Comparison of ENCODE assay signal across 28 cellular contexts in the genomic region with DNA sequence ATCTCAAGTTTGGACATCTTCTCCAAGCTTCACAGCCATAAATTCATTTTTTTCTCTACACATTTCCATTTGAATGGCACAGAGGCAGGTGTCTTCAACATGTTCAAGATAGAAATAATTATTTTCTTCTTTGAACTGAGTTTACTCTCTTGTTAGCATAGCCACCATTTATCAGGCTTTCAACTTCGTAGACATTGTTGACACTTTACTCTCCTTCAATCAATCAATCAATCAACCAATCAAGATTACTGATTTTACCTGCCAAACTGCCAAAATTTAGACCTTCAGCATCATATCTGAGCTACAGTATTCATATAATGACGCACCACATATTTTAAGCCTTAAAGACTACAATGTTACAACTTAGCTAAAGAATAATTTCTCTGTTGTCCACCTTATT.
"Had no signal": no experiment of that assay in that cellular context is flagged by ENCODE, and none has a peak within 500 bp of the region (broad histone marks: within the 10 kb centered on the region; RNA-seq: fewer than 3 reads in every experiment).

No MANE protein-coding gene starts in this region.

- DNase-seq: stimulated activated CD4-positive, alpha-beta T cell treated with anti-CD3 and anti-CD28 coated beads, Interleukin-2, amount 100 ng/mL, for 48 hours; stimulated activated CD4-positive, alpha-beta T cell treated with anti-CD3 and anti-CD28 coated beads, Interleukin-4, amount 100 ng/mL, for 1 hour; stimulated activated CD4-positive, alpha-beta T cell treated with anti-CD3 and anti-CD28 coated beads, Interleukin-4, amount 100 ng/mL, for 24 hours; stimulated activated CD4-positive, alpha-beta T cell treated with anti-CD3 and anti-CD28 coated beads, Interleukin-4, amount 100 ng/mL, for 4 hours; stimulated activated CD8-positive, alpha-beta memory T cell treated with anti-CD3 and anti-CD28 coated beads, Interleukin-4, amount 100 ng/mL, for 48 hours; stimulated activated naive B cell treated with anti-CD40 and anti-IgM and Interleukin-4, amounts not matched to agents 10 μg/mL and 1 μg/mL and 100 μg/mL, for 72 hours; stimulated activated naive CD4-positive, alpha-beta T cell; stimulated activated naive CD4-positive, alpha-beta T cell treated with Interleukin-2 at 50 U/mL for 16 hours; stimulated activated naive CD8-positive, alpha-beta T cell treated with anti-CD3 and anti-CD28 coated beads, Interleukin-15, amount 100 ng/mL, for 72 hours; stimulated activated naive CD8-positive, alpha-beta T cell treated with anti-CD3 and anti-CD28 coated beads, Interleukin-15, Interleukin-2, amounts not matched to agents 100 U/mL and 50 U/mL, for 24 hours; stomach; substantia nigra; testis; thyroid gland; tibial artery; transverse colon; trophoblast cell; upper lobe of left lung; upper lobe of right lung; uterus had no signal

- H3K27ac ChIP-seq: stomach, suprapubic skin, testis, thoracic aorta, thyroid gland, tibial artery, tibial nerve, transverse colon, upper lobe of left lung, upper lobe of right lung, uterus, vagina had no signal

- H3K4me3 Mint-ChIP-seq: stimulated activated effector memory CD8-positive, alpha-beta T cell treated with anti-CD3 and anti-CD28 coated beads, Interleukin-12 subunit alpha, Interleukin-12 subunit beta, amount 100 ng/mL, for 72 hours; stimulated activated memory B cell treated with anti-CD40 and anti-IgM and Interleukin-4, amounts not matched to agents 10 μg/mL and 1 μg/mL and 100 μg/mL, for 72 hours; stimulated activated naive B cell treated with anti-CD40 and anti-IgM and Interleukin-4, amounts not matched to agents 10 μg/mL and 1 μg/mL and 100 μg/mL, for 72 hours; stimulated activated naive CD8-positive, alpha-beta T cell treated with anti-CD3 and anti-CD28 coated beads, Interleukin-15, amount 100 ng/mL, for 72 hours; stimulated activated naive CD8-positive, alpha-beta T cell treated with anti-CD3 and anti-CD28 coated beads, Interleukin-15, Interleukin-2, amounts not matched to agents 100 ng/mL and 50 ng/mL, for 24 hours; type B pancreatic cell had no signal

- H3K4me3 ChIP-seq: stomach, suprapubic skin, testis, thoracic aorta, thyroid gland, tibial artery, tibial nerve, transverse colon, upper lobe of left lung, upper lobe of right lung, uterus, vagina had no signal

- H3K36me3 ChIP-seq: stomach, suprapubic skin, thoracic aorta, thyroid gland, tibial artery, tibial nerve, transverse colon, upper lobe of left lung, upper lobe of right lung, uterus, vagina had no signal

- H3K36me3 Mint-ChIP-seq: stimulated activated effector memory CD8-positive, alpha-beta T cell treated with anti-CD3 and anti-CD28 coated beads, Interleukin-12 subunit alpha, Interleukin-12 subunit beta, amount 100 ng/mL, for 72 hours; stimulated activated memory B cell treated with anti-CD40 and anti-IgM and Interleukin-4, amounts not matched to agents 10 μg/mL and 1 μg/mL and 100 μg/mL, for 72 hours; stimulated activated naive B cell treated with anti-CD40 and anti-IgM and Interleukin-4, amounts not matched to agents 10 μg/mL and 1 μg/mL and 100 μg/mL, for 72 hours; type B pancreatic cell had no signal

- H3K27me3 ChIP-seq: stomach, suprapubic skin, testis, thyroid gland, tibial artery, tibial nerve, transverse colon, upper lobe of left lung, upper lobe of right lung, uterus, vagina had no signal

- H3K27me3 Mint-ChIP-seq: stimulated activated memory B cell treated with anti-CD40 and anti-IgM and Interleukin-4, amounts not matched to agents 10 μg/mL and 1 μg/mL and 100 μg/mL, for 72 hours; stimulated activated naive B cell treated with anti-CD40 and anti-IgM and Interleukin-4, amounts not matched to agents 10 μg/mL and 1 μg/mL and 100 μg/mL, for 72 hours; stimulated activated naive CD8-positive, alpha-beta T cell treated with anti-CD3 and anti-CD28 coated beads, Interleukin-15, amount 100 ng/mL, for 72 hours; stimulated activated naive CD8-positive, alpha-beta T cell treated with anti-CD3 and anti-CD28 coated beads, Interleukin-15, Interleukin-2, amounts not matched to agents 100 ng/mL and 50 ng/mL, for 24 hours; type B pancreatic cell had no signal

- H3K9me3 ChIP-seq: testis, thoracic aorta, thyroid gland, tibial artery, tibial nerve, transverse colon, upper lobe of left lung, upper lobe of right lung, uterus, vagina had no signal

- H3K4me1 Mint-ChIP-seq: stimulated activated effector memory CD8-positive, alpha-beta T cell treated with anti-CD3 and anti-CD28 coated beads, Interleukin-12 subunit alpha, Interleukin-12 subunit beta, amount 100 ng/mL, for 72 hours; stimulated activated memory B cell treated with anti-CD40 and anti-IgM and Interleukin-4, amounts not matched to agents 10 μg/mL and 1 μg/mL and 100 μg/mL, for 72 hours; stimulated activated naive B cell treated with anti-CD40 and anti-IgM and Interleukin-4, amounts not matched to agents 10 μg/mL and 1 μg/mL and 100 μg/mL, for 72 hours; stimulated activated naive CD8-positive, alpha-beta T cell treated with anti-CD3 and anti-CD28 coated beads, Interleukin-15, amount 100 ng/mL, for 72 hours had no signal

- H3K27ac Mint-ChIP-seq: stimulated activated effector memory CD8-positive, alpha-beta T cell treated with anti-CD3 and anti-CD28 coated beads, Interleukin-12 subunit alpha, Interleukin-12 subunit beta, amount 100 ng/mL, for 72 hours; stimulated activated memory B cell treated with anti-CD40 and anti-IgM and Interleukin-4, amounts not matched to agents 10 μg/mL and 1 μg/mL and 100 μg/mL, for 72 hours; stimulated activated naive B cell treated with anti-CD40 and anti-IgM and Interleukin-4, amounts not matched to agents 10 μg/mL and 1 μg/mL and 100 μg/mL, for 72 hours; stimulated activated naive CD8-positive, alpha-beta T cell treated with anti-CD3 and anti-CD28 coated beads, Interleukin-15, amount 100 ng/mL, for 72 hours; stimulated activated naive CD8-positive, alpha-beta T cell treated with anti-CD3 and anti-CD28 coated beads, Interleukin-15, Interleukin-2, amounts not matched to agents 100 ng/mL and 50 ng/mL, for 24 hours; type B pancreatic cell had no signal
